8 cellular contexts compared by ENCODE assay signal in the genomic region with DNA sequence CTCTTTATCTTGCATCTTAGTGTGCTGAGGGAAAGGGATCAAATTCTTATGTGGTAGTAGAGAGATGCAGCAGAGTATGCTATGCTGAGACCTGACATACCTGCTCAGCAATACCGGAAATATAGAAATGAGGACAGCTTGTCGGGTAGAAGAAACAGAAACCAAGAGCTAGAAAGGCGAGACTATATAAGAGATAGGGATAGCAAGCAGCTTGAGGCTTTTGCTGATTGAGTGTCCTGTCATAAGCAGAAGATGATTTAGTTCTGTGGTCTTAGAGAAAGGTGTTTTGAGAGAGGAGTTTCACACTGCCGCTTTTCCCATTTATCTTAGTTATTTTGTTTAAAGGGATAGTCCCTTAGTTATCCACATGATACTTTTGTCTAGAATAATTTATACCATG. TPM values are rescaled to one million over a fixed set of nuclear protein-coding genes. Genes with fewer than 3 reads are reported as not detected.
A peak's percentile ranks its signal among the peaks of the same experiment; 100 is the strongest.
DNase-seq lines count a peak whose midpoint lies in the region; ATAC-seq, FAIRE-seq and TF ChIP-seq lines count a peak whose summit lies in the region.

No MANE protein-coding gene starts in this region.

- H4K20me1 ChIP-seq in fibroblast of lung (ENCODE audit: control insufficient read depth, extremely low read depth, insufficient read depth, low read length), result peaks cover 4% of the 10 kb centered on the region

- H3K27me3 ChIP-seq in fibroblast of lung (ENCODE audit: control insufficient read depth, insufficient read depth, low read length) (no peaks in the 10 kb centered on the region), prostate gland (replicated peaks; ENCODE audit: insufficient read depth) (no peaks in the 10 kb centered on the region), esophagus squamous epithelium (no peaks in the 10 kb centered on the region)

- H3K27ac ChIP-seq in fibroblast of lung (ENCODE audit: insufficient read depth, low read length) (no peak overlapping the region), prostate gland (no peak overlapping the region), esophagus squamous epithelium (peak overlapping the region in 1 of 4 donors; percentile 52)

- peak overlapping the region; percentile 59 for H3K4me2 ChIP-seq in fibroblast of lung (ENCODE audit: extremely low read depth, insufficient read depth, low read length)

- 10% methylated on average over 4 of the region's 4 CpGs for WGBS in prostate gland
- 5 to 32% methylated on average over 4 of the region's 4 CpGs for WGBS in esophagus squamous epithelium, 2 donors

- DNase-seq in GM12891 (ENCODE audit: insufficient read length, low spot score) (no peak), fibroblast of lung (ENCODE audit: low read depth in 2 of 2) (no peak), prostate gland (ENCODE audit: low spot score) (no peak), HT-29 (ENCODE audit: low spot score) (no peak), Right ventricle myocardium inferior (ENCODE audit: missing footprints) (no peak), esophagus squamous epithelium (lab: John Stamatoyannopoulos, UW) (no peak)

- H3K4me3 ChIP-seq in fibroblast of lung (replicated peaks in 1 of 4; ENCODE audit: control extremely low read depth in 1 of 4, insufficient read depth in 1 of 4, low read depth in 3 of 4, low read length in 4 of 4), result no peak overlapping the region
- no peak overlapping the region for H3K4me3 ChIP-seq in prostate gland
- H3K4me3 ChIP-seq in esophagus squamous epithelium, result peak overlapping the region in 1 of 4 donors; percentile 9

- peak; percentile 80 for FAIRE-seq in GM12891 (lab: Jason Lieb, UNC)

- TF ChIP-seq POLR2A in GM12891 (IDR thresholded peaks at IDR 0.05; ENCODE audit: low read depth, low read length) (no peak), prostate gland (IDR thresholded peaks at IDR 0.05) (no peak), esophagus squamous epithelium (IDR thresholded peaks at IDR 0.05) (no peak)

- H3K36me3 ChIP-seq in fibroblast of lung (ENCODE audit: control insufficient read depth, insufficient read depth, low read length) (no peaks in the 10 kb centered on the region), prostate gland (no peaks in the 10 kb centered on the region), esophagus squamous epithelium (no peaks in the 10 kb centered on the region)

- intact Hi-C loops in prostate gland (cut with DNase I), result loop anchor here (5.0 to 10.0 kb wide), 2 partner anchors 322 to 465 kb away; no protein-coding TSS in a partner anchor
- intact Hi-C loops in Right ventricle myocardium inferior (cut with DNase I), result no loop called here
- intact Hi-C loops in esophagus squamous epithelium (cut with DNase I), result no loop called here

- no peak overlapping the region for H3K9ac ChIP-seq in fibroblast of lung (ENCODE audit: insufficient read depth, low read length)

- TF ChIP-seq CTCF in fibroblast of lung (conservative IDR thresholded peaks at IDR 0.05 in 1 of 2, IDR thresholded peaks at IDR 0.05 in 1 of 2; ENCODE audit: low read depth in 1 of 2, low read length in 2 of 2) (no peak), prostate gland (IDR thresholded peaks at IDR 0.05) (no peak), esophagus squamous epithelium (IDR thresholded peaks at IDR 0.05) (no peak)

- H3K4me1 ChIP-seq in fibroblast of lung (ENCODE audit: control insufficient read depth, extremely low read depth, insufficient read depth, low read length) (no peaks in the 10 kb centered on the region), prostate gland (replicated peaks) (no peaks in the 10 kb centered on the region), esophagus squamous epithelium (peaks cover 0 to 81% (median 0%) of the 10 kb centered on the region in 3 donors)

- peak; percentile 70 for ATAC-seq in GM21423 (IDR thresholded peaks at IDR 0.05; ENCODE audit: unreplicated experiment)
- peak; percentile 63 for ATAC-seq in HG03571 (IDR thresholded peaks at IDR 0.05; ENCODE audit: unreplicated experiment)
- ATAC-seq in Right ventricle myocardium inferior, result no peak

- H2AFZ ChIP-seq in fibroblast of lung (ENCODE audit: low read length), result no peak overlapping the region

- H3K9me3 ChIP-seq in fibroblast of lung (ENCODE audit: control insufficient read depth, insufficient read depth, low read depth, low read length) (no peaks in the 10 kb centered on the region), prostate gland (no peaks in the 10 kb centered on the region), esophagus squamous epithelium (no peaks in the 10 kb centered on the region)

- peaks cover 85% of the 10 kb centered on the region for H3K79me2 ChIP-seq in fibroblast of lung (ENCODE audit: control insufficient read depth, insufficient read depth, low read length)

TF ChIP-seq in GM12891, 5 proteins besides CTCF, POLR2A, EP300 and RAD21:
- no peak for TF ChIP-seq PAX5 (IDR thresholded peaks at IDR 0.05; ENCODE audit: insufficient read depth, low read length, severe bottlenecking)
- no peak for TF ChIP-seq POU2F2 (IDR thresholded peaks at IDR 0.05; ENCODE audit: low read depth, low read length)
- TF ChIP-seq TAF1 (IDR thresholded peaks at IDR 0.05; ENCODE audit: low read depth, low read length), result no peak
- TF ChIP-seq SPI1 (IDR thresholded peaks at IDR 0.05; ENCODE audit: low read depth, low read length), result no peak
- no peak for TF ChIP-seq POLR2AphosphoS5 (IDR thresholded peaks at IDR 0.05; ENCODE audit: low read depth, low read length)

RNA-seq across cellular contexts. Expression of gene USP9X, which starts 31.7 kb away (rescaled TPM):
- polyA plus RNA-seq in GM12891 (2012; ENCODE audit: low read depth, missing spikeins), result 12.6 TPM
- total RNA-seq in fibroblast of lung (98.4 and 161 TPM in 2 replicates), prostate gland (100 to 1,000 TPM in 1 of 2 donors, 10 to 100 TPM in 1; 47.9 to 115 TPM), Right ventricle myocardium inferior (51.6 TPM), esophagus squamous epithelium (10 to 100 TPM; 36.7 to 76.1 (median 56.4) TPM)
- 37.1 and 54.0 TPM in 2 replicates for polyA plus RNA-seq in fibroblast of lung
- 35.2 and 60.1 TPM in 2 replicates for polyA plus RNA-seq in fibroblast of lung (2012)
- polyA minus RNA-seq in fibroblast of lung (ENCODE audit: low replicate concordance), result 107 and 153 TPM in 2 replicates
- 23.3 and 27.4 TPM in 2 replicates for total RNA-seq in HT-29 (2014; rRNA removed; shearing (Covaris generic))
